In genomic region chr9:6414291-6414690, GRCh38 we compare ENCODE assay signal across 1 cellular context.
TF ChIP-seq lines count a peak whose summit lies in the region.

No MANE protein-coding gene starts in this region.

TF ChIP-seq in GM23338, 12 proteins besides CTCF, POLR2A, EP300 and RAD21 (continued from another document):
- TF ChIP-seq ZNF462 (CRISPR knock-in tag; IDR thresholded peaks at IDR 0.05): no peak
- no peak for TF ChIP-seq ZNF331 (CRISPR knock-in tag; IDR thresholded peaks at IDR 0.05; ENCODE audit: low read depth)
- no peak for TF ChIP-seq NANOG (IDR thresholded peaks at IDR 0.05; ENCODE audit: borderline replicate concordance)
